ENCODE assay signal across 15 cellular contexts in genomic region chr6:26086214-26086613, GRCh38. TPM values are rescaled to one million over a fixed set of nuclear protein-coding genes. Genes with fewer than 3 reads are reported as not detected.
DNase-seq lines count a peak whose midpoint lies in the region; ATAC-seq and TF ChIP-seq lines count a peak whose summit lies in the region.
"Had no signal": no experiment of that assay in that cellular context is flagged by ENCODE, and none has a peak within 500 bp of the region (broad histone marks: within the 10 kb centered on the region; RNA-seq: fewer than 3 reads in every experiment).

No MANE protein-coding gene starts in this region.

- H3K27me3 Mint-ChIP-seq in activated naive CD4-positive, alpha-beta T cell treated with anti-CD3 and anti-CD28 coated beads for 36 hours (ENCODE audit: low read depth), result no peaks in the 10 kb centered on the region
- peaks cover 4% of the 10 kb centered on the region for H3K27me3 Mint-ChIP-seq in activated CD4-positive, alpha-beta T cell treated with anti-CD3 and anti-CD28 coated beads, Interleukin-2, amount 10 ng/mL, durations not matched to agents 7 days and 5 days
- no peaks in the 10 kb centered on the region for H3K27me3 Mint-ChIP-seq in central memory CD8-positive, alpha-beta T cell
- no peaks in the 10 kb centered on the region for H3K27me3 Mint-ChIP-seq in type B pancreatic cell

- H3K9me3 Mint-ChIP-seq in activated naive CD4-positive, alpha-beta T cell treated with anti-CD3 and anti-CD28 coated beads for 36 hours, result peaks cover 2% of the 10 kb centered on the region
- H3K9me3 Mint-ChIP-seq in activated CD4-positive, alpha-beta T cell treated with anti-CD3 and anti-CD28 coated beads, Interleukin-2, amount 10 ng/mL, durations not matched to agents 7 days and 5 days, result peaks cover 7% of the 10 kb centered on the region
- H3K9me3 Mint-ChIP-seq in central memory CD8-positive, alpha-beta T cell, result no peaks in the 10 kb centered on the region
- peaks cover 8% of the 10 kb centered on the region for H3K9me3 Mint-ChIP-seq in type B pancreatic cell

- TF ChIP-seq CTCF in type B pancreatic cell (conservative IDR thresholded peaks at IDR 0.05), result no peak

- POLR2A ChIA-PET in activated CD4-positive, alpha-beta T cell treated with anti-CD3 and anti-CD28 coated beads, Interleukin-2, amount 10 ng/mL, durations not matched to agents 7 days and 5 days (lab: Charles Lee), result interaction anchor here (0.8 to 1.8 kb wide), 5 partner anchors 30 to 72 kb away, joined by 3 to 5 read pairs (median 4); a partner anchor contains a TSS

- peak; percentile 48 for DNase-seq in activated naive CD4-positive, alpha-beta T cell treated with anti-CD3 and anti-CD28 coated beads for 36 hours
- no peak for DNase-seq in activated naive CD4-positive, alpha-beta T cell (lab: John Stamatoyannopoulos, UW)
- DNase-seq in activated CD4-positive, alpha-beta T cell treated with anti-CD3 and anti-CD28 coated beads, Interleukin-2, amount 10 ng/mL, durations not matched to agents 7 days and 5 days, result peak; percentile 80
- DNase-seq in central memory CD8-positive, alpha-beta T cell (ENCODE audit: low spot score in 2 of 2), result no peak
- DNase-seq in type B pancreatic cell (ENCODE audit: extremely low spot score, unreplicated experiment) (no peak), NCI-H526 treated with DMSO at 0.1 percent for 48 hours (lab: John Stamatoyannopoulos, UW) (no peak), AG08396 (ENCODE audit: low spot score) (no peak)
- DNase-seq: DMS53; foreskin keratinocyte; MM.1S; NCI-H2171 treated with DMSO at 0.1 percent for 48 hours; NK-92 treated with Interleukin-12 subunit alpha and Interleukin-12 subunit beta, amount 100 ng/mL, for 24 hours; Right ventricle myocardium superior; testis had no signal

- no peak overlapping the region for H3K4me3 Mint-ChIP-seq in activated naive CD4-positive, alpha-beta T cell treated with anti-CD3 and anti-CD28 coated beads for 36 hours
- H3K4me3 Mint-ChIP-seq in activated CD4-positive, alpha-beta T cell treated with anti-CD3 and anti-CD28 coated beads, Interleukin-2, amount 10 ng/mL, durations not matched to agents 7 days and 5 days, result peak overlapping the region; percentile 78
- peak overlapping the region; percentile 88 for H3K4me3 Mint-ChIP-seq in central memory CD8-positive, alpha-beta T cell
- H3K4me3 Mint-ChIP-seq in type B pancreatic cell, result peak overlapping the region; percentile 45

- H3K27ac Mint-ChIP-seq in activated naive CD4-positive, alpha-beta T cell treated with anti-CD3 and anti-CD28 coated beads for 36 hours, result no peak overlapping the region
- peak overlapping the region; percentile 71 for H3K27ac Mint-ChIP-seq in activated CD4-positive, alpha-beta T cell treated with anti-CD3 and anti-CD28 coated beads, Interleukin-2, amount 10 ng/mL, durations not matched to agents 7 days and 5 days
- H3K27ac Mint-ChIP-seq in central memory CD8-positive, alpha-beta T cell (ENCODE audit: low read depth), result no peak overlapping the region
- no peak overlapping the region for H3K27ac Mint-ChIP-seq in type B pancreatic cell

- peaks cover 1% of the 10 kb centered on the region for H3K36me3 Mint-ChIP-seq in activated naive CD4-positive, alpha-beta T cell treated with anti-CD3 and anti-CD28 coated beads for 36 hours (ENCODE audit: low read depth)
- H3K36me3 Mint-ChIP-seq in activated CD4-positive, alpha-beta T cell treated with anti-CD3 and anti-CD28 coated beads, Interleukin-2, amount 10 ng/mL, durations not matched to agents 7 days and 5 days (ENCODE audit: low read depth), result peaks cover 6% of the 10 kb centered on the region
- H3K36me3 Mint-ChIP-seq in central memory CD8-positive, alpha-beta T cell (ENCODE audit: insufficient read depth), result peaks cover 1% of the 10 kb centered on the region
- no peaks in the 10 kb centered on the region for H3K36me3 Mint-ChIP-seq in type B pancreatic cell

- intact Hi-C loops in activated naive CD4-positive, alpha-beta T cell treated with anti-CD3 and anti-CD28 coated beads for 36 hours (cut with micrococcal nuclease), result loop anchor here (1.0 kb wide), 1 partner anchor 8 kb away; no protein-coding TSS in a partner anchor

- peaks cover 27% of the 10 kb centered on the region for H3K4me1 Mint-ChIP-seq in activated naive CD4-positive, alpha-beta T cell treated with anti-CD3 and anti-CD28 coated beads for 36 hours (ENCODE audit: low read depth)
- H3K4me1 Mint-ChIP-seq in activated CD4-positive, alpha-beta T cell treated with anti-CD3 and anti-CD28 coated beads, Interleukin-2, amount 10 ng/mL, durations not matched to agents 7 days and 5 days, result peaks cover 53% of the 10 kb centered on the region
- peaks cover 33% of the 10 kb centered on the region for H3K4me1 Mint-ChIP-seq in central memory CD8-positive, alpha-beta T cell
- peaks cover 15% of the 10 kb centered on the region for H3K4me1 Mint-ChIP-seq in type B pancreatic cell (ENCODE audit: unreplicated experiment)

- ATAC-seq in central memory CD8-positive, alpha-beta T cell (replicated peaks; ENCODE audit: extremely low read depth, poor library complexity, severe bottlenecking), result peak; percentile 89
- no peak for ATAC-seq in HG03175 (IDR thresholded peaks at IDR 0.05; ENCODE audit: unreplicated experiment)
- ATAC-seq: foreskin keratinocyte had no signal

- CTCF ChIA-PET in activated naive CD4-positive, alpha-beta T cell treated with anti-CD3 and anti-CD28 coated beads for 36 hours (lab: Charles Lee), result interaction anchor here (4.1 to 20.7 kb wide), 2 partner anchors 11 to 21 kb away, joined by 64 to 570 read pairs; a partner anchor contains a TSS
- CTCF ChIA-PET in activated CD4-positive, alpha-beta T cell treated with anti-CD3 and anti-CD28 coated beads, Interleukin-2, amount 10 ng/mL, durations not matched to agents 7 days and 5 days (lab: Charles Lee), result interaction anchor here (1.8 to 21.0 kb wide), 3 partner anchors 10 to 22 kb away, joined by 4 to 326 read pairs (median 27); no protein-coding TSS in a partner anchor

RNA-seq across cellular contexts. Expression of gene HFE, which starts 1.0 kb away (rescaled TPM):
- 1 to 10 TPM in 1 of 2 experiments, under 1 TPM in 1; 0.57 to 1.4 TPM for total RNA-seq in activated naive CD4-positive, alpha-beta T cell treated with anti-CD3 and anti-CD28 coated beads for 36 hours
- 1 to 10 TPM; 3.0 to 3.5 TPM for total RNA-seq in activated CD4-positive, alpha-beta T cell treated with anti-CD3 and anti-CD28 coated beads, Interleukin-2, amount 10 ng/mL, durations not matched to agents 7 days and 5 days
- total RNA-seq in type B pancreatic cell (ENCODE audit: low replicate concordance), result 2.2 and 2.6 TPM in 2 replicates

Comparison
In these comparisons a context has a peak if more than half of its experiments do, and no peak if none do; other contexts are left out.
1. DNase-seq: peak in activated naive CD4-positive, alpha-beta T cell treated with anti-CD3 and anti-CD28 coated beads for 36 hours (single experiment) and activated CD4-positive, alpha-beta T cell treated with anti-CD3 and anti-CD28 coated beads, Interleukin-2, amount 10 ng/mL, durations not matched to agents 7 days and 5 days (single experiment); none in activated naive CD4-positive, alpha-beta T cell (0 of 4), central memory CD8-positive, alpha-beta T cell (0 of 2), type B pancreatic cell (single experiment), NCI-H526 treated with DMSO at 0.1 percent for 48 hours (single experiment) and AG08396 (single experiment).